8 cellular contexts compared by ENCODE assay signal in the genomic region with DNA sequence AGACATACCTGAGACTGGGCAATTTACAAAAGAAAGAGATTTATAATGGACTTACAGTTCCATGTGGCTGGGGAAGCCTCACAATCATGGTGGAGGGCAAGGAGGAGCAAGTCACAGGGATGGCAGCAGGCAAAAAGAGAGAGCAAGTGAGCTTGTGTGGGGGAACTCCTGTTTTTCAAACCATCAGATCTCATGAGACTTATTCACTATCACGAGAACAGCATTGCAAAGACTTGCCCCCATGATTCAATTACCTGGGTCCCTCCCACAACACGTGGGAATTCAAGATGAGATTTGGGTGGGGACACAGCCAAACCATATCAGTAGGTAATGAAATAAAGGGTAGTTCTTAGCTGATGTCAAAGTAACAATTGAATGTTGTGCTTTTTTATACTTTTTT. TPM values are rescaled to one million over a fixed set of nuclear protein-coding genes. Genes with fewer than 3 reads are reported as not detected.
A peak's percentile ranks its signal among the peaks of the same experiment; 100 is the strongest.
DNase-seq lines count a peak whose midpoint lies in the region; ATAC-seq, FAIRE-seq and TF ChIP-seq lines count a peak whose summit lies in the region.
"Not testable (repeated sequence)": the region's sequence is repeated elsewhere in the genome, so short reads cannot be mapped to it uniquely, and the experiment has no call there.

No MANE protein-coding gene starts in this region.

- H3K27me3 ChIP-seq in CD4-positive, alpha-beta memory T cell (ENCODE audit: insufficient read depth, low read length); H9 (ENCODE audit: insufficient read depth, low read length); GM12878 (replicated peaks in 1 of 2; ENCODE audit: control insufficient read depth in 2 of 2, insufficient read depth in 2 of 2, low read length in 1 of 2); cardiac muscle cell; neural progenitor cell: not testable (repeated sequence)

- not testable (repeated sequence) for TF ChIP-seq POLR2A in GM12878 (IDR thresholded peaks at IDR 0.05; ENCODE audit: low read depth, low read length)

- H3K27ac Mint-ChIP-seq in CD4-positive, alpha-beta memory T cell, result peak overlapping the region in 4 of 7 donors; percentile 15 to 70 (median 38)
- peak overlapping the region in 2 of 3 experiments; percentile 40 to 76; a peak in 4 of 7 replicates for H3K27ac Mint-ChIP-seq in H9
- H3K27ac Mint-ChIP-seq in activated CD4-positive, alpha-beta T cell treated with anti-CD3 and anti-CD28 coated beads for 36 hours, result peak overlapping the region; percentile 11
- peak overlapping the region; percentile 11 for H3K27ac Mint-ChIP-seq in activated T-helper 17 cell treated with anti-CD3 and anti-CD28 coated beads, Interleukin-2, amount 50 U/mL, for 72 hours
- H3K27ac Mint-ChIP-seq in neural progenitor cell, result not testable (repeated sequence)
- H3K27ac Mint-ChIP-seq in stimulated activated memory B cell treated with anti-CD40 and anti-IgM and Interleukin-4, amounts not matched to agents 10 μg/mL and 1 μg/mL and 100 μg/mL, for 72 hours, result peak overlapping the region; percentile 13

- H3K18ac ChIP-seq in H9 (ENCODE audit: insufficient read length, low read depth, low read length), result not testable (repeated sequence)

- not testable (repeated sequence) for ATAC-seq in activated CD4-positive, alpha-beta T cell treated with anti-CD3 and anti-CD28 coated beads for 36 hours; activated T-helper 17 cell treated with anti-CD3 and anti-CD28 coated beads, Interleukin-2, amount 50 U/mL, for 72 hours (replicated peaks); GM12878; stimulated activated memory B cell treated with anti-CD40 and anti-IgM and Interleukin-4, amounts not matched to agents 10 μg/mL and 1 μg/mL and 100 μg/mL, for 72 hours

- H4K91ac ChIP-seq in H9 (ENCODE audit: insufficient read length, low read depth, low read length), result not testable (repeated sequence)

- peak overlapping the region in 2 of 8 donors; percentile 25 to 61 for H3K4me3 Mint-ChIP-seq in CD4-positive, alpha-beta memory T cell
- not testable (repeated sequence) for H3K4me3 Mint-ChIP-seq in H9; activated CD4-positive, alpha-beta T cell treated with anti-CD3 and anti-CD28 coated beads for 36 hours; activated T-helper 17 cell treated with anti-CD3 and anti-CD28 coated beads, Interleukin-2, amount 50 U/mL, for 72 hours; neural progenitor cell; stimulated activated memory B cell treated with anti-CD40 and anti-IgM and Interleukin-4, amounts not matched to agents 10 μg/mL and 1 μg/mL and 100 μg/mL, for 72 hours

- not testable (repeated sequence) for DNase-seq in CD4-positive, alpha-beta memory T cell; H9; activated CD4-positive, alpha-beta T cell treated with anti-CD3 and anti-CD28 coated beads for 36 hours; GM12878 (ENCODE audit: low read depth, low spot score); cardiac muscle cell (ENCODE audit: low read depth in 1 of 2, low spot score in 1 of 2); neural progenitor cell (ENCODE audit: low spot score)

- H2BK120ac ChIP-seq in H9 (ENCODE audit: low read depth, low read length, poor library complexity, severe bottlenecking), result not testable (repeated sequence)

- H3K4me3 ChIP-seq in CD4-positive, alpha-beta memory T cell (ENCODE audit: low read length in 2 of 2); GM12878; cardiac muscle cell; neural progenitor cell: not testable (repeated sequence)

- not testable (repeated sequence) for H3K9ac ChIP-seq in H9 (ENCODE audit: extremely low read depth, insufficient read length, low read length); GM12878 (ENCODE audit: control insufficient read depth, insufficient read depth, low read length); neural progenitor cell

- peaks cover 8 to 11% of the 10 kb centered on the region in 2 donors for H3K36me3 Mint-ChIP-seq in CD4-positive, alpha-beta memory T cell
- peaks cover 9 to 17% (median 12%) of the 10 kb centered on the region in 3 experiments for H3K36me3 Mint-ChIP-seq in H9 (ENCODE audit: insufficient read depth in 1 of 3, low read depth in 3 of 3)
- H3K36me3 Mint-ChIP-seq in activated CD4-positive, alpha-beta T cell treated with anti-CD3 and anti-CD28 coated beads for 36 hours (ENCODE audit: low read depth), result peaks cover 34% of the 10 kb centered on the region
- not testable (repeated sequence) for H3K36me3 Mint-ChIP-seq in activated T-helper 17 cell treated with anti-CD3 and anti-CD28 coated beads, Interleukin-2, amount 50 U/mL, for 72 hours (ENCODE audit: low read depth)
- H3K36me3 Mint-ChIP-seq in neural progenitor cell, result peaks cover 66% of the 10 kb centered on the region
- H3K36me3 Mint-ChIP-seq in stimulated activated memory B cell treated with anti-CD40 and anti-IgM and Interleukin-4, amounts not matched to agents 10 μg/mL and 1 μg/mL and 100 μg/mL, for 72 hours, result peaks cover 25% of the 10 kb centered on the region

- not testable (repeated sequence) for H3K9me3 ChIP-seq in CD4-positive, alpha-beta memory T cell (ENCODE audit: control insufficient read depth in 1 of 2, low read length in 2 of 2); H9 (ENCODE audit: control insufficient read depth, low read depth, low read length); GM12878 (replicated peaks; ENCODE audit: control insufficient read depth, insufficient read depth, low read length); cardiac muscle cell (ENCODE audit: low read depth); neural progenitor cell (ENCODE audit: low read depth)

- H3K4me1 ChIP-seq in CD4-positive, alpha-beta memory T cell (ENCODE audit: insufficient read depth, low read length), result peaks cover 67% of the 10 kb centered on the region
- not testable (repeated sequence) for H3K4me1 ChIP-seq in H9 (ENCODE audit: insufficient read depth, low read length); GM12878 (ENCODE audit: control insufficient read depth, insufficient read depth, low read length)
- H3K4me1 ChIP-seq in cardiac muscle cell (ENCODE audit: low read depth), result peaks cover 12% of the 10 kb centered on the region
- H3K4me1 ChIP-seq in neural progenitor cell, result peaks cover 30% of the 10 kb centered on the region

- not testable (repeated sequence) for H2AK5ac ChIP-seq in H9 (ENCODE audit: insufficient read length, low read length)

- in situ Hi-C loops in GM12878 (cut with MboI), result not testable (repeated sequence)

- intact Hi-C loops in CD4-positive, alpha-beta memory T cell (cut with micrococcal nuclease); activated CD4-positive, alpha-beta T cell treated with anti-CD3 and anti-CD28 coated beads for 36 hours (cut with DNase I, micrococcal nuclease); GM12878 (cut with micrococcal nuclease; ENCODE audit: unreplicated experiment): not testable (repeated sequence)

- H2BK15ac ChIP-seq in H9 (ENCODE audit: low read depth, low read length), result not testable (repeated sequence)

- H3K79me2 ChIP-seq in H9 (ENCODE audit: insufficient read depth, low read length), result peaks cover 30% of the 10 kb centered on the region; the same call in 1 of the 2 replicates
- H3K79me2 ChIP-seq in GM12878 (ENCODE audit: control insufficient read depth, insufficient read depth, low read length), result peaks cover 83% of the 10 kb centered on the region
- peaks cover 100% of the 10 kb centered on the region for H3K79me2 ChIP-seq in neural progenitor cell (ENCODE audit: low read depth)

- not testable (repeated sequence) for FAIRE-seq in GM12878 (lab: Jason Lieb, UNC)

- not testable (repeated sequence) for TF ChIP-seq CTCF in H9 (conservative IDR thresholded peaks at IDR 0.05); GM12878 (IDR thresholded peaks at IDR 0.05 in 2 of 3, conservative IDR thresholded peaks at IDR 0.05 in 1 of 3; ENCODE audit: control insufficient read depth in 2 of 3, extremely low read depth in 1 of 3, insufficient read depth in 1 of 3, low read depth in 3 of 3, low read length in 3 of 3); cardiac muscle cell (IDR thresholded peaks at IDR 0.05; ENCODE audit: low read depth, low read length); neural progenitor cell (IDR thresholded peaks at IDR 0.05)

- H3K56ac ChIP-seq in H9 (ENCODE audit: insufficient read length, low read depth, low read length), result not testable (repeated sequence)

- not testable (repeated sequence) for TF ChIP-seq EP300 in GM12878 (IDR thresholded peaks at IDR 0.05; ENCODE audit: borderline replicate concordance in 1 of 2, control insufficient read depth in 1 of 2, low read depth in 2 of 2, low read length in 2 of 2)

- H2BK5ac ChIP-seq in H9 (ENCODE audit: insufficient read length, low read length), result not testable (repeated sequence)

- H4K8ac ChIP-seq in H9 (replicated peaks; ENCODE audit: insufficient read length, low read depth, low read length), result not testable (repeated sequence)

- not testable (repeated sequence) for H2BK20ac ChIP-seq in H9 (ENCODE audit: low read depth, low read length, poor library complexity, severe bottlenecking)

- not testable (repeated sequence) for H3T11ph ChIP-seq in H9 (ENCODE audit: low read length)

- H3K79me1 ChIP-seq in H9 (ENCODE audit: insufficient read depth, low read depth, low read length, poor library complexity, severe bottlenecking), result not testable (repeated sequence)

- not testable (repeated sequence) for H4K5ac ChIP-seq in H9 (ENCODE audit: insufficient read length, low read depth, low read length)

- WGBS in H9 (ENCODE audit: extremely low coverage, insufficient read length, low lambda C conversion rate), result no CpG with 5 or more reads among the region's 2 CpGs
- WGBS in GM12878 (ENCODE audit: insufficient coverage, insufficient replicate concordance, low lambda C conversion rate, missing lambda C conversion rate), result 67% methylated on average over 2 of the region's 2 CpGs

- TSS peak; percentile 24 for BruUV-seq in GM12878 (replicated peaks; lab: Mats Ljungman, UMichigan)

- SMC1A ChIA-PET in GM12878 (lab: Charles Lee; ENCODE audit: uncharacterized antibody, unreplicated experiment), result interaction anchor here (1.7 to 2.0 kb wide), 3 partner anchors 9 to 17 kb away, joined by 4 to 11 read pairs (median 10); no protein-coding TSS in a partner anchor

- H3K4ac ChIP-seq in H9 (ENCODE audit: low read depth, low read length), result not testable (repeated sequence)

- not testable (repeated sequence) for H3K4me2 ChIP-seq in H9 (ENCODE audit: insufficient read depth, insufficient read length, low read length); GM12878 (ENCODE audit: control insufficient read depth, insufficient read depth); neural progenitor cell

- not testable (repeated sequence) for H3K36me3 ChIP-seq in CD4-positive, alpha-beta memory T cell (ENCODE audit: insufficient read depth, low read length); GM12878 (ENCODE audit: control insufficient read depth in 2 of 2, insufficient read depth in 2 of 2, low read length in 1 of 2); cardiac muscle cell; neural progenitor cell

- H4K20me1 ChIP-seq in H9 (ENCODE audit: control insufficient read depth, insufficient read depth, insufficient read length); GM12878 (ENCODE audit: control insufficient read depth, insufficient read depth): not testable (repeated sequence)
- H4K20me1 ChIP-seq in neural progenitor cell (ENCODE audit: low read depth), result peaks cover 80% of the 10 kb centered on the region

- not testable (repeated sequence) for H3K23me2 ChIP-seq in H9 (ENCODE audit: insufficient read length, low read depth, low read length, poor library complexity, severe bottlenecking)

- peaks cover 59 to 92% (median 76%) of the 10 kb centered on the region in 4 donors for H3K4me1 Mint-ChIP-seq in CD4-positive, alpha-beta memory T cell
- H3K4me1 Mint-ChIP-seq in H9, result peaks cover 39 to 42% of the 10 kb centered on the region in 2 experiments
- H3K4me1 Mint-ChIP-seq in activated CD4-positive, alpha-beta T cell treated with anti-CD3 and anti-CD28 coated beads for 36 hours, result peaks cover 80% of the 10 kb centered on the region
- peaks cover 39% of the 10 kb centered on the region for H3K4me1 Mint-ChIP-seq in activated T-helper 17 cell treated with anti-CD3 and anti-CD28 coated beads, Interleukin-2, amount 50 U/mL, for 72 hours
- H3K4me1 Mint-ChIP-seq in neural progenitor cell, result not testable (repeated sequence)
- H3K4me1 Mint-ChIP-seq in stimulated activated memory B cell treated with anti-CD40 and anti-IgM and Interleukin-4, amounts not matched to agents 10 μg/mL and 1 μg/mL and 100 μg/mL, for 72 hours, result peaks cover 72% of the 10 kb centered on the region

- H2AFZ ChIP-seq in H9 (ENCODE audit: low read length); GM12878 (ENCODE audit: control insufficient read depth, low read depth, low read length); neural progenitor cell (replicated peaks): not testable (repeated sequence)

- RAD21 ChIA-PET in GM12878 (lab: Charles Lee; ENCODE audit: unreplicated experiment), result interaction anchor here (2.0 kb wide), 1 partner anchor 14 kb away, joined by 5 read pairs; no protein-coding TSS in a partner anchor

- TF ChIP-seq RAD21 in GM12878 (IDR thresholded peaks at IDR 0.05; ENCODE audit: insufficient read depth, low read depth, low read length), result not testable (repeated sequence)

- H3K27me3 Mint-ChIP-seq in CD4-positive, alpha-beta memory T cell; H9 (ENCODE audit: low read depth); activated CD4-positive, alpha-beta T cell treated with anti-CD3 and anti-CD28 coated beads for 36 hours; activated T-helper 17 cell treated with anti-CD3 and anti-CD28 coated beads, Interleukin-2, amount 50 U/mL, for 72 hours; neural progenitor cell (ENCODE audit: insufficient read depth, low read depth); stimulated activated memory B cell treated with anti-CD40 and anti-IgM and Interleukin-4, amounts not matched to agents 10 μg/mL and 1 μg/mL and 100 μg/mL, for 72 hours: not testable (repeated sequence)

- peaks cover 13% of the 10 kb centered on the region for H3F3A ChIP-seq in neural progenitor cell (ENCODE audit: low read depth)

- CTCF ChIA-PET in CD4-positive, alpha-beta memory T cell (lab: Charles Lee; ENCODE audit: partially characterized antibody), result not testable (repeated sequence)
- CTCF ChIA-PET in activated CD4-positive, alpha-beta T cell treated with anti-CD3 and anti-CD28 coated beads for 36 hours (lab: Charles Lee), result interaction anchor here (0.5 to 1.7 kb wide), 3 partner anchors 18 to 134 kb away, joined by 3 to 6 read pairs (median 3); a partner anchor contains a TSS
- CTCF ChIA-PET in GM12878 (lab: Yijun Ruan, JAX), result interaction anchor here (1.3 to 1.4 kb wide), 2 partner anchors 14 to 22 kb away, joined by 3 to 7 read pairs; no protein-coding TSS in a partner anchor

- POLR2A ChIA-PET in CD4-positive, alpha-beta memory T cell (lab: Charles Lee; ENCODE audit: partially characterized antibody), result interaction anchor here (1.3 kb wide), 1 partner anchor 18 kb away, joined by 4 read pairs; a partner anchor contains a TSS
- POLR2A ChIA-PET in activated CD4-positive, alpha-beta T cell treated with anti-CD3 and anti-CD28 coated beads for 36 hours (lab: Charles Lee), result interaction anchor here (0.7 to 1.4 kb wide), 3 partner anchors 12 to 112 kb away, joined by 4 to 5 read pairs (median 4); no protein-coding TSS in a partner anchor
- POLR2A ChIA-PET in GM12878 (lab: Charles Lee), result not testable (repeated sequence)

- not testable (repeated sequence) for H3K23ac ChIP-seq in H9 (ENCODE audit: insufficient read length, low read depth, low read length)

- H2BK12ac ChIP-seq in H9 (ENCODE audit: insufficient read length, low read depth, low read length), result not testable (repeated sequence)

- not testable (repeated sequence) for H3K27ac ChIP-seq in CD4-positive, alpha-beta memory T cell (ENCODE audit: low read depth, low read length); H9 (ENCODE audit: insufficient read length, low read depth, low read length); GM12878 (ENCODE audit: control insufficient read depth, insufficient read depth)
- H3K27ac ChIP-seq in cardiac muscle cell, result peak overlapping the region; percentile 2
- H3K27ac ChIP-seq in neural progenitor cell, result peak overlapping the region; percentile 6

- H3K9me3 Mint-ChIP-seq in CD4-positive, alpha-beta memory T cell; H9; activated CD4-positive, alpha-beta T cell treated with anti-CD3 and anti-CD28 coated beads for 36 hours (ENCODE audit: low read depth); activated T-helper 17 cell treated with anti-CD3 and anti-CD28 coated beads, Interleukin-2, amount 50 U/mL, for 72 hours; stimulated activated memory B cell treated with anti-CD40 and anti-IgM and Interleukin-4, amounts not matched to agents 10 μg/mL and 1 μg/mL and 100 μg/mL, for 72 hours: not testable (repeated sequence)
- peaks cover 64% of the 10 kb centered on the region for H3K9me3 Mint-ChIP-seq in neural progenitor cell

- H3K14ac ChIP-seq in H9 (ENCODE audit: insufficient read depth, low read length), result not testable (repeated sequence)

RNA-seq across cellular contexts. Expression of a gene that starts 17.9 kb away (rescaled TPM):
- total RNA-seq in CD4-positive, alpha-beta memory T cell, result 100 to 1,000 TPM; 195 to 203 TPM
- polyA plus RNA-seq in CD4-positive, alpha-beta memory T cell, result 10 to 100 TPM; 25.4 to 58.1 TPM
- total RNA-seq in H9 (2021) (114 and 118 TPM in 2 replicates), GM12878 (2014; rRNA removed) (39.1 and 53.0 TPM in 2 replicates), GM12878 (2014; rRNA removed; fragmentation: Illumina TruSeq; extraction: Trizol) (42.7 and 46.3 TPM in 2 replicates), GM12878 (2021) (76.2 and 83.2 TPM in 2 replicates), cardiac muscle cell (54.8 and 75.1 TPM in 2 replicates), neural progenitor cell (ENCODE audit: low replicate concordance) (90.2 and 151 TPM in 2 replicates)
- 10 to 100 TPM; 67.3 to 92.2 TPM for total RNA-seq in activated CD4-positive, alpha-beta T cell treated with anti-CD3 and anti-CD28 coated beads for 36 hours
- 100 to 1,000 TPM in 1 of 2 donors, 10 to 100 TPM in 1; 87.7 to 157 TPM for total RNA-seq in activated T-helper 17 cell treated with anti-CD3 and anti-CD28 coated beads, Interleukin-2, amount 50 U/mL, for 72 hours
- total RNA-seq in GM12878 (2013; cell fraction: nucleolus; rRNA removed), result 302 and 355 TPM in 2 replicates
- 67.0 TPM for polyA plus RNA-seq in GM12878 (2011; ENCODE audit: low read depth)
- polyA plus RNA-seq in GM12878 (2011; rRNA removed) (172 and 200 TPM in 2 replicates), GM12878 (2014; fragmentation: Illumina TruSeq; extraction: Trizol) (51.9 and 65.4 TPM in 2 replicates), GM12878 (2014; fragmentation: Nextera tagmentation; extraction: Ambion mirVana) (10 to 100 TPM; 59.0 to 74.3 TPM), GM12878 (2014; rRNA removed) (56.5 and 58.6 TPM in 2 replicates), GM12878 (2016; fragmentation: Nextera tagmentation; extraction: Ambion mirVana) (10 to 100 TPM; 63.1 to 64.1 TPM), cardiac muscle cell (56.8 and 120 TPM in 2 replicates)
- polyA plus RNA-seq in GM12878 (2011; cell fraction: cytosol; rRNA removed), result 75.0 and 102 TPM in 2 replicates
- polyA plus RNA-seq in GM12878 (2011; cell fraction: nucleus; rRNA removed), result 357 and 470 TPM in 2 replicates
- polyA plus RNA-seq in GM12878 (2012), result 84.3 and 89.3 TPM in 2 replicates
- 262 and 344 TPM in 2 replicates for polyA minus RNA-seq in GM12878 (2011; rRNA and poly(A)+ RNA removed)
- 51.1 and 54.6 TPM in 2 replicates for polyA minus RNA-seq in GM12878 (2011; cell fraction: cytosol; rRNA and poly(A)+ RNA removed)
- 80.8 and 82.3 TPM in 2 replicates for polyA minus RNA-seq in GM12878 (2011; cell fraction: nucleus; rRNA and poly(A)+ RNA removed)
